Comparison of ENCODE assay signal across 12 cellular contexts in the genomic region with DNA sequence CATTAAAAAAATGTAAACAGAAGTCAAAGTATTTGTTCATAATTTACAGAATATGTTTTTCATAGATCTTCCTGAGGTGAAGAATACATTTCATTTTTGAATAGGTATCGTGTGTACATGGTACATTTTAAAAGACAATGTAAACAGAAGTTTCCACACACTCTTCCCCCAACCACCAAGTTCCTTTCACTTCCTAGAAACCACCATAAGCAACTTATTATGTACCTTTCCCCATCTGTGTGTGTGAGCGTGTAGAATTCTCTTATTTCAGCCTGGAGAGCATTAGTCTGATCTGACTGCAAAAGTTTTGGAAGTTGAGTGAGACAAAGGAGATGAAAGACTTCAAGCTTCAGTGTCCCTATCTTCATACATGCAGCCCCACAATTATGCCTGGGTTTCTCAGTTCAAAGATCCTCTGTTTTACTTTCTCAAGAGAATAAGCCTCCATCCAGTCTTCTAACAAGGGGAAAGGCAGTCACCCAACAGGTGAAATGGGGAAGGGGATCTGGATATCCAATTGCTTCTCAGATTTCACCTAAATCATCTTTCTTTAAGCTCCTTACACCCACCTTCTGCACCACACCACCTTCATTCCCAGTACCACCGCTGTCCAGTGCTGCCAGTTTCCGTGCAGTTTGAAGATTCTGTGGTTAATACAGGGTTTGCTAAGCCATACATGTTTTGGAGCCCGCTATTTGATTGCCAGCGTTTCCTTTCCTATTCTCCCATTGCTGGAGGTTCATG. TPM values are rescaled to one million over a fixed set of nuclear protein-coding genes. Genes with fewer than 3 reads are reported as not detected.
DNase-seq lines count a peak whose midpoint lies in the region; ATAC-seq, FAIRE-seq and TF ChIP-seq lines count a peak whose summit lies in the region.
"Had no signal": no experiment of that assay in that cellular context is flagged by ENCODE, and none has a peak within 500 bp of the region (broad histone marks: within the 10 kb centered on the region; RNA-seq: fewer than 3 reads in every experiment).

No MANE protein-coding gene starts in this region.

- H2AFZ ChIP-seq in OCI-LY7 (ENCODE audit: low read length) (no peak overlapping the region), endothelial cell of umbilical vein (ENCODE audit: low read depth, low read length) (no peak overlapping the region)

- H3K27me3 Mint-ChIP-seq in stimulated activated naive CD8-positive, alpha-beta T cell treated with anti-CD3 and anti-CD28 coated beads, Interleukin-15, Interleukin-2, amounts not matched to agents 100 ng/mL and 50 ng/mL, for 24 hours, result no peaks in the 10 kb centered on the region

- H3K4me2 ChIP-seq in OCI-LY7 (ENCODE audit: low read length), result peak overlapping the region; percentile 88; the same call in 1 of the 2 replicates
- no peak overlapping the region for H3K4me2 ChIP-seq in endothelial cell of umbilical vein (ENCODE audit: insufficient read depth, low read length)

- H3K9me3 ChIP-seq in OCI-LY7 (ENCODE audit: low read length), result no peaks in the 10 kb centered on the region
- no peaks in the 10 kb centered on the region for H3K9me3 ChIP-seq in endothelial cell of umbilical vein (replicated peaks; ENCODE audit: control insufficient read depth, insufficient read depth, low read length)

- H3K79me2 ChIP-seq in OCI-LY7 (ENCODE audit: insufficient read depth, low read depth, low read length), result no peaks in the 10 kb centered on the region
- peaks cover 22% of the 10 kb centered on the region for H3K79me2 ChIP-seq in endothelial cell of umbilical vein (ENCODE audit: control insufficient read depth, insufficient read depth, low read length)

- H3K4me1 ChIP-seq in OCI-LY7 (ENCODE audit: insufficient read depth, low read length, poor library complexity, severe bottlenecking) (peaks cover 6% of the 10 kb centered on the region), endothelial cell of umbilical vein (ENCODE audit: control insufficient read depth, extremely low read depth, insufficient read depth, low read length) (peaks cover 18% of the 10 kb centered on the region)

- H3K9me1 ChIP-seq in endothelial cell of umbilical vein (replicated peaks; ENCODE audit: control insufficient read depth, extremely low read depth, insufficient read depth, low read length), result no peaks in the 10 kb centered on the region

- peaks cover 36% of the 10 kb centered on the region for H3K36me3 Mint-ChIP-seq in stimulated activated naive CD8-positive, alpha-beta T cell treated with anti-CD3 and anti-CD28 coated beads, Interleukin-15, Interleukin-2, amounts not matched to agents 100 ng/mL and 50 ng/mL, for 24 hours (ENCODE audit: low read depth)

- intact Hi-C loops in OCI-LY7 (cut with micrococcal nuclease; ENCODE audit: unreplicated experiment) (loop anchor here (5.0 kb wide), 1 partner anchor 76 kb away; the partner anchor contains the start of gene ERCC5), endothelial cell of umbilical vein (cut with micrococcal nuclease) (loop anchor here (2.0 kb wide), 1 partner anchor 377 kb away; no protein-coding TSS in a partner anchor), sciatic nerve (cut with DNase I) (loop anchor here (10.0 kb wide), 1 partner anchor 177 kb away; the partner anchor contains the start of gene TPP2)

- peak overlapping the region; percentile 91 for H3K4me3 Mint-ChIP-seq in stimulated activated naive CD8-positive, alpha-beta T cell treated with anti-CD3 and anti-CD28 coated beads, Interleukin-15, Interleukin-2, amounts not matched to agents 100 ng/mL and 50 ng/mL, for 24 hours

- BruUV-seq in OCI-LY7 (replicated peaks; lab: Mats Ljungman, UMichigan) (TSS peak; percentile 59), endothelial cell of umbilical vein (replicated peaks; lab: Mats Ljungman, UMichigan) (no TSS peak)

- H3K27ac ChIP-seq in OCI-LY7 (ENCODE audit: low read depth, low read length, poor library complexity, severe bottlenecking) (no peak overlapping the region), endothelial cell of umbilical vein (ENCODE audit: insufficient read depth, low read depth, low read length) (no peak overlapping the region)
- H3K27ac ChIP-seq: C4-2B had no signal

- H3K27me3 ChIP-seq in endothelial cell of umbilical vein (ENCODE audit: control insufficient read depth in 2 of 2, insufficient read depth in 2 of 2, low read length in 2 of 2), result no peaks in the 10 kb centered on the region

- no peaks in the 10 kb centered on the region for H3K9me2 ChIP-seq in OCI-LY7 (ENCODE audit: insufficient read depth, low read length)

- no peak for ATAC-seq in stimulated activated naive CD8-positive, alpha-beta T cell treated with anti-CD3 and anti-CD28 coated beads, Interleukin-15, Interleukin-2, amounts not matched to agents 100 U/mL and 50 U/mL, for 24 hours
- ATAC-seq in HG03520 (IDR thresholded peaks at IDR 0.05; ENCODE audit: unreplicated experiment) (no peak), sciatic nerve (no peak), HG03342 (IDR thresholded peaks at IDR 0.05; ENCODE audit: unreplicated experiment) (no peak)

- no peak overlapping the region for H3K9ac ChIP-seq in endothelial cell of umbilical vein (replicated peaks; ENCODE audit: extremely low read depth, insufficient read depth, low read length)

- peak; percentile 21 for FAIRE-seq in endothelial cell of umbilical vein (lab: Jason Lieb, UNC)
- FAIRE-seq: endometrium had no signal

- H3K27ac Mint-ChIP-seq in stimulated activated naive CD8-positive, alpha-beta T cell treated with anti-CD3 and anti-CD28 coated beads, Interleukin-15, Interleukin-2, amounts not matched to agents 100 ng/mL and 50 ng/mL, for 24 hours, result no peak overlapping the region

- H3K9me3 Mint-ChIP-seq in stimulated activated naive CD8-positive, alpha-beta T cell treated with anti-CD3 and anti-CD28 coated beads, Interleukin-15, Interleukin-2, amounts not matched to agents 100 ng/mL and 50 ng/mL, for 24 hours, result no peaks in the 10 kb centered on the region

- peaks cover 52% of the 10 kb centered on the region for H3K4me1 Mint-ChIP-seq in stimulated activated naive CD8-positive, alpha-beta T cell treated with anti-CD3 and anti-CD28 coated beads, Interleukin-15, Interleukin-2, amounts not matched to agents 100 ng/mL and 50 ng/mL, for 24 hours (ENCODE audit: low read depth)

- TF ChIP-seq POLR2A in endothelial cell of umbilical vein (IDR thresholded peaks at IDR 0.05; ENCODE audit: low read depth, low read length), result no peak

- H3K4me3 ChIP-seq in OCI-LY7 (ENCODE audit: low read depth, low read length, poor library complexity, severe bottlenecking) (no peak overlapping the region), endothelial cell of umbilical vein (replicated peaks in 1 of 3; ENCODE audit: insufficient read depth in 1 of 3, low read depth in 1 of 3, low read length in 3 of 3) (no peak overlapping the region)

- POLR2A ChIA-PET in OCI-LY7 (lab: Charles Lee) (no interaction called here), endothelial cell of umbilical vein (lab: Charles Lee) (no interaction called here)

- no peak for TF ChIP-seq CTCF in OCI-LY7 (conservative IDR thresholded peaks at IDR 0.05; ENCODE audit: low read length)
- no peak for TF ChIP-seq CTCF in endothelial cell of umbilical vein (IDR thresholded peaks at IDR 0.05; ENCODE audit: extremely low read depth in 1 of 2, insufficient read depth in 1 of 2, low read depth in 1 of 2, low read length in 2 of 2)

- H4K20me1 ChIP-seq in OCI-LY7 (ENCODE audit: insufficient read depth, low read length), result no peaks in the 10 kb centered on the region
- H4K20me1 ChIP-seq in endothelial cell of umbilical vein (replicated peaks; ENCODE audit: control insufficient read depth, extremely low read depth, insufficient read depth, low read length), result no peaks in the 10 kb centered on the region

- H3K36me3 ChIP-seq in OCI-LY7 (ENCODE audit: insufficient read depth, low read length) (no peaks in the 10 kb centered on the region; the same call in 1 of the 2 replicates), endothelial cell of umbilical vein (ENCODE audit: control insufficient read depth in 2 of 2, extremely low read depth in 1 of 2, insufficient read depth in 2 of 2, low read length in 2 of 2) (no peaks in the 10 kb centered on the region)

- dilution Hi-C loops in endothelial cell of umbilical vein (cut with MboI; ENCODE audit: extremely low pct_ligation_motif_present, low sequenced_read_pairs), result no loop called here

- no peak for DNase-seq in stimulated activated naive CD8-positive, alpha-beta T cell treated with anti-CD3 and anti-CD28 coated beads, Interleukin-15, Interleukin-2, amounts not matched to agents 100 U/mL and 50 U/mL, for 24 hours
- DNase-seq in OCI-LY7 (ENCODE audit: low spot score), result no peak
- DNase-seq in endothelial cell of umbilical vein (ENCODE audit: low read depth, low spot score), result no peak
- DNase-seq in DMS79 treated with DMSO at 0.1 percent for 48 hours (lab: John Stamatoyannopoulos, UW), result no peak
- DNase-seq in sciatic nerve (ENCODE audit: low spot score), result no peak
- DNase-seq: NCI-H2081; stimulated activated CD4-positive, alpha-beta T cell treated with anti-CD3 and anti-CD28 coated beads, Interleukin-12 subunit alpha, Interleukin-12 subunit beta, amount 100 ng/mL, for 4 hours had no signal

- CTCF ChIA-PET in OCI-LY7 (lab: Charles Lee; ENCODE audit: unreplicated experiment) (no interaction called here), endothelial cell of umbilical vein (lab: Charles Lee) (interaction anchor here (1.5 to 3.1 kb wide), 3 partner anchors 58 to 189 kb away, joined by 3 to 29 read pairs (median 4); no protein-coding TSS in a partner anchor)

RNA-seq across cellular contexts. Expression of gene TEX30, which starts 2.1 kb away (rescaled TPM):
- 6.7 and 14.2 TPM in 2 replicates for total RNA-seq in OCI-LY7 (2014; rRNA removed; shearing (Covaris generic))
- total RNA-seq in OCI-LY7 (2022) (4.0 and 5.4 TPM in 2 replicates), endothelial cell of umbilical vein (14.5 and 19.8 TPM in 2 replicates), sciatic nerve (6.8 TPM)
- 8.0 and 12.5 TPM in 2 replicates for polyA plus RNA-seq in endothelial cell of umbilical vein
- 18.2 and 18.3 TPM in 2 replicates for polyA plus RNA-seq in endothelial cell of umbilical vein (2011; cell fraction: cytosol; rRNA removed)
- polyA plus RNA-seq in endothelial cell of umbilical vein (2011; cell fraction: nucleus; rRNA removed), result 9.8 and 14.0 TPM in 2 replicates
- 12.8 and 23.7 TPM in 2 replicates for polyA plus RNA-seq in endothelial cell of umbilical vein (2012)
- 1.7 and 3.7 TPM in 2 replicates for polyA minus RNA-seq in endothelial cell of umbilical vein
- polyA minus RNA-seq in endothelial cell of umbilical vein (2011; cell fraction: cytosol; rRNA and poly(A)+ RNA removed), result 9.7 TPM
- 2.5 and 5.0 TPM in 2 replicates for polyA minus RNA-seq in endothelial cell of umbilical vein (2011; cell fraction: nucleus; rRNA and poly(A)+ RNA removed)

RNA-seq across cellular contexts. Expression of gene POGLUT2, which starts 27.3 kb away (rescaled TPM):
- total RNA-seq in OCI-LY7 (2014; rRNA removed; shearing (Covaris generic)), result not detected in 2 replicates
- not detected in 2 replicates for total RNA-seq in OCI-LY7 (2022)
- total RNA-seq in endothelial cell of umbilical vein, result 22.5 and 22.7 TPM in 2 replicates
- polyA plus RNA-seq in endothelial cell of umbilical vein, result 14.5 and 17.9 TPM in 2 replicates
- 17.7 and 17.9 TPM in 2 replicates for polyA plus RNA-seq in endothelial cell of umbilical vein (2011; cell fraction: cytosol; rRNA removed)
- polyA plus RNA-seq in endothelial cell of umbilical vein (2011; cell fraction: nucleus; rRNA removed), result 11.0 and 13.1 TPM in 2 replicates
- polyA plus RNA-seq in endothelial cell of umbilical vein (2012), result 26.2 and 31.5 TPM in 2 replicates
- 10.1 and 10.9 TPM in 2 replicates for polyA minus RNA-seq in endothelial cell of umbilical vein
- 8.0 TPM for polyA minus RNA-seq in endothelial cell of umbilical vein (2011; cell fraction: cytosol; rRNA and poly(A)+ RNA removed)
- polyA minus RNA-seq in endothelial cell of umbilical vein (2011; cell fraction: nucleus; rRNA and poly(A)+ RNA removed), result 3.3 and 6.8 TPM in 2 replicates
- total RNA-seq in sciatic nerve, result 5.2 TPM

RNA-seq across cellular contexts. Expression of gene BIVM, which starts 27.4 kb away (rescaled TPM):
- total RNA-seq in OCI-LY7 (2014; rRNA removed; shearing (Covaris generic)), result not detected in 2 replicates
- total RNA-seq in OCI-LY7 (2022) (not detected in 2 replicates), endothelial cell of umbilical vein (20.3 TPM in 2 replicates), sciatic nerve (25.7 TPM)
- polyA plus RNA-seq in endothelial cell of umbilical vein, result 6.5 and 7.7 TPM in 2 replicates
- 7.0 and 7.8 TPM in 2 replicates for polyA plus RNA-seq in endothelial cell of umbilical vein (2011; cell fraction: cytosol; rRNA removed)
- polyA plus RNA-seq in endothelial cell of umbilical vein (2011; cell fraction: nucleus; rRNA removed), result 21.7 and 30.3 TPM in 2 replicates
- 11.0 and 11.6 TPM in 2 replicates for polyA plus RNA-seq in endothelial cell of umbilical vein (2012)
- 6.0 and 7.3 TPM in 2 replicates for polyA minus RNA-seq in endothelial cell of umbilical vein
- 5.0 TPM for polyA minus RNA-seq in endothelial cell of umbilical vein (2011; cell fraction: cytosol; rRNA and poly(A)+ RNA removed)
- polyA minus RNA-seq in endothelial cell of umbilical vein (2011; cell fraction: nucleus; rRNA and poly(A)+ RNA removed), result 15.4 and 19.5 TPM in 2 replicates

Comparison
In these comparisons a context has a peak if more than half of its experiments do, and no peak if none do; other contexts are left out.
1. RNA of gene BIVM, which starts 27.4 kb away (total RNA-seq): 25.7 TPM in sciatic nerve (single experiment) and 20.3 TPM in endothelial cell of umbilical vein; not detected in OCI-LY7; every median in the first group is over 10 times any median in the second.